ENCODE assay signal across 6 cellular contexts in genomic region chr11:45685976-45686375, GRCh38. TPM values are rescaled to one million over a fixed set of nuclear protein-coding genes. Genes with fewer than 3 reads are reported as not detected.
"Had no signal": no experiment of that assay in that cellular context is flagged by ENCODE, and none has a peak within 500 bp of the region (broad histone marks: within the 10 kb centered on the region; RNA-seq: fewer than 3 reads in every experiment).

No MANE protein-coding gene starts in this region.

- ATAC-seq: GM23338, K562 had no signal

- H3K4me3 ChIP-seq: GM23338, K562 had no signal

- H3K4me3 Mint-ChIP-seq: GM23338, H9 had no signal

- H3K27ac Mint-ChIP-seq: GM23338, H9 had no signal

- DNase-seq: H9, HCEC 1CT, IMR-90 had no signal

- H3K4me2 ChIP-seq: GM23338 had no signal

- H3K9me3 Mint-ChIP-seq: GM23338, H9 had no signal

- H2AFZ ChIP-seq: GM23338 had no signal

RNA-seq across cellular contexts. Expression of gene CHST1, which starts 20.6 kb away (rescaled TPM):
- total RNA-seq: HT-29, IMR-90 had no signal
